10 cellular contexts compared by ENCODE assay signal in the genomic region with DNA sequence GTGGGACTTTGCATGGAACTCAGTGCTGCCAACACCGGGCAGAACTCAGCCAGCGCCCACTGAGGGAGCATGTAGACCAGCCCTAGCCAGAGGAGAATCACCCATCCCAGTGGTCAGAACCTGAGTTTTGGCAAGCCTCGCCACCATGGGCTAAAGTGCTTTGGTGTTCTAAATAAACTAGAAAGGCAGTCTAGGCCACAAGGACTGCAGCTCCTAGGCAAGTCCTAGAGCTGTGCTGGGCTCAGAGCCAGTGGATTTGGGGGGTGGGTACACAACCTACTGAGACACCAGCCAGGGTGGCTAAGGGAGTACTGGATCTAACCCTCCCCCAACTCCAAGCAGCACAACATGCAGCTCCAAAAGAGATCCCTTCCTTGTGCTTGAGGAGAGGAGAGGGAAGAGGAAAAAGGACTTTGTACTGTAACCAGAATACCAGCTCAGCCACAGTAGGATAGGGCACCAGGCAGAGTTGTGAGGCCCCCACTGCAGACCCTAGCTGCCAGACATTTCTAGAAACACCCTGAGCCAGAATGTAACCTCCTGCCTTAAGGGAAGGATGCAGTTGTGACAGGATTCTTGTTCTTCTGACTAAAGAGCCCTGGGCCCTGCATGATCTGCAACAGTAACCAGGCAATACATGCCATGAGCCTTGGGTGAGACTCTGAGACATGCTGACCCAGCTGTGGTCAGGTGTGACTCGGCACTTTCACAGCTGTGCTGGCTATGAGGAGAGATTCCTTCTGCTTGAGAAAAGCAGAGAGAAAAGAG. TPM values are rescaled to one million over a fixed set of nuclear protein-coding genes. Genes with fewer than 3 reads are reported as not detected.
DNase-seq lines count a peak whose midpoint lies in the region; ATAC-seq and TF ChIP-seq lines count a peak whose summit lies in the region.
"Had no signal": no experiment of that assay in that cellular context is flagged by ENCODE, and none has a peak within 500 bp of the region (broad histone marks: within the 10 kb centered on the region; RNA-seq: fewer than 3 reads in every experiment).

No MANE protein-coding gene starts in this region.

- H3K36me3 ChIP-seq in MM.1S (replicated peaks; ENCODE audit: insufficient read depth, low read length) (no peaks in the 10 kb centered on the region), testis (ENCODE audit: low read depth, missing control alignments) (no peaks in the 10 kb centered on the region)

- peaks cover 34% of the 10 kb centered on the region for H3K4me1 ChIP-seq in MM.1S (ENCODE audit: low read length)
- H3K4me1 ChIP-seq in testis = peaks cover 14% of the 10 kb centered on the region

- TF ChIP-seq CTCF in MM.1S (IDR thresholded peaks at IDR 0.05; ENCODE audit: low read length) (no peak), fibroblast of villous mesenchyme (IDR thresholded peaks at IDR 0.05; ENCODE audit: insufficient read depth, low read depth, low read length) (no peak), testis (IDR thresholded peaks at IDR 0.05) (no peak)

- no peak overlapping the region for H2AFZ ChIP-seq in MM.1S (ENCODE audit: low read length)

- peak overlapping the region; percentile 9 for H3K4me2 ChIP-seq in MM.1S (ENCODE audit: low read depth, low read length)

- H3K9me3 ChIP-seq in MM.1S (replicated peaks; ENCODE audit: insufficient read depth, low read length) (no peaks in the 10 kb centered on the region), testis (no peaks in the 10 kb centered on the region)

- TF ChIP-seq POLR2A in testis (IDR thresholded peaks at IDR 0.05) = no peak

- 87 to 92% methylated on average over 2 to 4 of the region's 4 CpGs for WGBS in testis, 2 donors

- H3K27ac ChIP-seq in MM.1S (ENCODE audit: low read length) = peak overlapping the region; percentile 63
- H3K27ac ChIP-seq in testis = no peak overlapping the region

- no peaks in the 10 kb centered on the region for H3K9me2 ChIP-seq in MM.1S (replicated peaks; ENCODE audit: insufficient read depth, low read length)

- peak; percentile 44 for ATAC-seq in GM21737 (IDR thresholded peaks at IDR 0.05; ENCODE audit: unreplicated experiment)

- no peaks in the 10 kb centered on the region for H3K79me2 ChIP-seq in MM.1S (ENCODE audit: low read length)

- H4K20me1 ChIP-seq in MM.1S (ENCODE audit: insufficient read depth, low read length) = no peaks in the 10 kb centered on the region

- DNase-seq in EL (peak; percentile 51), MM.1S (peak; percentile 94), fibroblast of villous mesenchyme (ENCODE audit: low read depth) (peak; percentile 60), testis (no peak), NCI-H2081 treated with DMSO at 0.1 percent for 48 hours (lab: John Stamatoyannopoulos, UW) (no peak)
- DNase-seq in NK-92 treated with Interleukin-12 subunit alpha and Interleukin-12 subunit beta, amount 100 ng/mL, for 24 hours (lab: John Stamatoyannopoulos, UW) = no peak
- no peak for DNase-seq in activated CD4-positive, alpha-beta T cell treated with anti-CD3 and anti-CD28 coated beads for 1 hour
- DNase-seq: activated T-cell treated with anti-CD3 and anti-CD28 coated beads, Interleukin-2, amount 50 U/mL, for 24 hours; GDM1 had no signal

- no peak overlapping the region; the same call in 1 of the 2 replicates for H3K9ac ChIP-seq in MM.1S (ENCODE audit: low read length)

- H3F3A ChIP-seq in MM.1S (ENCODE audit: insufficient read depth, low read length) = peaks cover 10% of the 10 kb centered on the region; the same call in 1 of the 2 replicates

- intact Hi-C loops in testis (cut with DNase I; ENCODE audit: low total_unique reads) = no loop called here

- H3K4me3 ChIP-seq in MM.1S (ENCODE audit: low read length) (no peak overlapping the region), fibroblast of villous mesenchyme (ENCODE audit: low read depth, low read length) (no peak overlapping the region), testis (no peak overlapping the region)

- H3K27me3 ChIP-seq in MM.1S (replicated peaks; ENCODE audit: insufficient read depth, low read length) = no peaks in the 10 kb centered on the region
- H3K27me3 ChIP-seq in testis = no peaks in the 10 kb centered on the region

RNA-seq across cellular contexts. Expression of a gene that starts 24.4 kb away (rescaled TPM):
- 46.4 and 70.8 TPM in 2 replicates for total RNA-seq in fibroblast of villous mesenchyme
- total RNA-seq in testis = 10 to 100 TPM; 55.0 to 59.4 TPM
- polyA plus RNA-seq in testis (ENCODE audit: insufficient read depth, low read depth, low replicate concordance) = 31.8 TPM

Comparison
In these comparisons a context has a peak if more than half of its experiments do, and no peak if none do; other contexts are left out.
1. DNase-seq: peak in EL (single experiment), MM.1S (single experiment) and fibroblast of villous mesenchyme (single experiment); none in NK-92 treated with Interleukin-12 subunit alpha and Interleukin-12 subunit beta, amount 100 ng/mL, for 24 hours (single experiment), testis (single experiment), activated CD4-positive, alpha-beta T cell treated with anti-CD3 and anti-CD28 coated beads for 1 hour (single experiment) and NCI-H2081 treated with DMSO at 0.1 percent for 48 hours (single experiment).